Comparison of ENCODE assay signal across 9 cellular contexts in the genomic region with DNA sequence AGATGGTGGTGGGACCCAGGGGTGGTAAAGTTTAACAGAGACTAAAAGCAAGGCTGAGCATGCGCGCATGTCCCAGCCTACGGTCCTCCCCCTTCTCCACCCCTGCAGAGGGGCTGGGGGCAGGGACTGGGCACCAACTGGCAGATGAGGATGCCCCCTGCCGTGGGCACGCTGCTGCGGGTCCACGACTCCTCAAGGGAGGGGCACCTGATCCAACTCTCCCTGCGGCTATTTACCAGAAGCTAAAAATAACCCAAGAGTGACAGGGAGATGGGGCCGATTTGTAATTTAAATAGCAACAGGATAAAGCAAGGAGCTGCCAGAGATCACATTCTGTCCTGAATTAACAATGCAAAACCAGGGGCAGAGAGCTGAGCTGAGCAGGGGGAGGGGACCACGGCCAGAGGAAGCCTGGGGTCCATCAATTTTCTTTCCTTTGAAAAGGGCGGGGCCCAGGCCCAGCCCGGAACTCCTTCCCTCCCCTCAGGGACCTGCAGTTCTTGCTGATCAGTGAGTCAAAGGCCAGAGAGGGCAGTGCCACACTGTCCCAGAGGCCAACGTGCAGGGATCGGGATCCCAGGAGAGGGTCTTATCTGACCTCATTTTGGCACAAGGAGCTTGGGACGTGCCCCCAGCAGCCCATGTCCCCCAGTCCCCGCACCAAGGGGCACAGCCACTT. TPM values are rescaled to one million over a fixed set of nuclear protein-coding genes. Genes with fewer than 3 reads are reported as not detected.
DNase-seq lines count a peak whose midpoint lies in the region; ATAC-seq, FAIRE-seq and TF ChIP-seq lines count a peak whose summit lies in the region.
"Had no signal": no experiment of that assay in that cellular context is flagged by ENCODE, and none has a peak within 500 bp of the region (broad histone marks: within the 10 kb centered on the region; RNA-seq: fewer than 3 reads in every experiment).

No MANE protein-coding gene starts in this region.

- no peak overlapping the region for H3K4me3 Mint-ChIP-seq in naive thymus-derived CD8-positive, alpha-beta T cell

- peak overlapping the region; percentile 32; the same call in 1 of the 2 replicates for H3K9ac ChIP-seq in ES-I3 (ENCODE audit: low read depth, low read length)

- intact Hi-C loops in pancreas (cut with DNase I) = no loop called here

- H3K9me3 ChIP-seq in ES-I3 (ENCODE audit: control insufficient read depth, insufficient read depth, low read length) (no peaks in the 10 kb centered on the region), pancreas (no peaks in the 10 kb centered on the region)
- H3K9me3 ChIP-seq: SJSA1 had no signal

- WGBS in pancreas, 2 donors = 28% methylated on average over 16 of the region's 16 CpGs

- ATAC-seq in pancreas = peak; percentile 42 to 78 (median 52)
- ATAC-seq in naive thymus-derived CD8-positive, alpha-beta T cell = no peak
- ATAC-seq in HG03139 (IDR thresholded peaks at IDR 0.05; ENCODE audit: unreplicated experiment) = no peak
- no peak for ATAC-seq in GM18867 (IDR thresholded peaks at IDR 0.05; ENCODE audit: unreplicated experiment)

- H3K9me3 Mint-ChIP-seq in naive thymus-derived CD8-positive, alpha-beta T cell = no peaks in the 10 kb centered on the region

- peaks cover 67% of the 10 kb centered on the region for H3K4me1 ChIP-seq in ES-I3 (ENCODE audit: insufficient read depth, low read length)
- peaks cover 0 to 7% (median 4%) of the 10 kb centered on the region in 3 donors for H3K4me1 ChIP-seq in pancreas

- no peaks in the 10 kb centered on the region for H3K36me3 ChIP-seq in ES-I3 (ENCODE audit: insufficient read depth, low read length)
- H3K36me3 ChIP-seq in pancreas = no peaks in the 10 kb centered on the region
- H3K36me3 ChIP-seq: SJSA1 had no signal

- peaks cover 0 to 9% (median 0%) of the 10 kb centered on the region in 3 donors for H3K36me3 Mint-ChIP-seq in naive thymus-derived CD8-positive, alpha-beta T cell

- H3K27me3 Mint-ChIP-seq in naive thymus-derived CD8-positive, alpha-beta T cell = no peaks in the 10 kb centered on the region

- DNase-seq in NCI-H748 treated with DMSO at 0.1 percent for 48 hours (lab: John Stamatoyannopoulos, UW) (peak; percentile 70), foreskin melanocyte (peak; percentile 62), pancreas (peak in 1 of 6 donors; percentile 11), SW 1271 (lab: John Stamatoyannopoulos, UW) (no peak)
- no peak for DNase-seq in naive thymus-derived CD8-positive, alpha-beta T cell

- TF ChIP-seq CTCF in pancreas (IDR thresholded peaks at IDR 0.05) = no peak

- H3K4me1 Mint-ChIP-seq in naive thymus-derived CD8-positive, alpha-beta T cell = peaks cover 34 to 87% (median 70%) of the 10 kb centered on the region in 4 donors

- no peak for FAIRE-seq in pancreas (lab: Jason Lieb, UNC)

- POLR2A ChIA-PET in naive thymus-derived CD8-positive, alpha-beta T cell (lab: Charles Lee) = interaction anchor here (0.6 to 1.6 kb wide), 2 partner anchors 10 to 101 kb away, joined by 5 read pairs; no protein-coding TSS in a partner anchor

- no peak overlapping the region for H3K27ac ChIP-seq in pancreas
- H3K27ac ChIP-seq: SJSA1 had no signal

- H3K27ac Mint-ChIP-seq in naive thymus-derived CD8-positive, alpha-beta T cell = peak overlapping the region in 5 of 10 donors; percentile 19 to 76 (median 48)

- peak overlapping the region in 2 of 4 donors; percentile 1 to 15 for H3K4me3 ChIP-seq in pancreas
- H3K4me3 ChIP-seq: SJSA1 had no signal

- H3K27me3 ChIP-seq in pancreas = no peaks in the 10 kb centered on the region

RNA-seq across cellular contexts. Expression of a gene that starts 8.1 kb away (rescaled TPM):
- 10 to 100 TPM; 34.1 to 46.3 (median 35.0) TPM for total RNA-seq in pancreas
- 10 to 100 TPM; 81.1 to 88.8 TPM for polyA plus RNA-seq in pancreas
- total RNA-seq in naive thymus-derived CD8-positive, alpha-beta T cell = 100 to 1,000 TPM; 234 to 243 TPM
- 10 to 100 TPM; 47.1 to 71.0 (median 52.5) TPM for polyA plus RNA-seq in naive thymus-derived CD8-positive, alpha-beta T cell

RNA-seq across cellular contexts. Expression of a gene that starts 42.3 kb away (rescaled TPM):
- total RNA-seq in pancreas = 10 to 100 TPM in 4 of 6 donors, 1 to 10 TPM in 2; 4.3 to 84.4 (median 16.5) TPM
- polyA plus RNA-seq in pancreas = 10 to 100 TPM; 23.6 to 66.5 TPM
- total RNA-seq in naive thymus-derived CD8-positive, alpha-beta T cell = 1 to 10 TPM; 7.2 to 8.0 TPM
- under 1 TPM in 1 of 3 donors, not detected in 2; 0.52 TPM for polyA plus RNA-seq in naive thymus-derived CD8-positive, alpha-beta T cell

RNA-seq across cellular contexts. Expression of a gene that starts 52.4 kb away (rescaled TPM):
- total RNA-seq in pancreas = under 1 TPM; 0.08 to 0.62 (median 0.20) TPM
- under 1 TPM in 1 of 2 donors, not detected in 1; 0.66 TPM for polyA plus RNA-seq in pancreas
- total RNA-seq in naive thymus-derived CD8-positive, alpha-beta T cell = under 1 TPM; 0.25 to 0.73 TPM
- polyA plus RNA-seq in naive thymus-derived CD8-positive, alpha-beta T cell = under 1 TPM in 2 of 3 donors, not detected in 1; 0.16 to 0.18 TPM

Comparison
In these comparisons a context has a peak if more than half of its experiments do, and no peak if none do; other contexts are left out.
1. DNase-seq: peak in NCI-H748 treated with DMSO at 0.1 percent for 48 hours (single experiment) and foreskin melanocyte (single experiment); none in naive thymus-derived CD8-positive, alpha-beta T cell (0 of 10) and SW 1271 (0 of 2).
2. ATAC-seq: peak in pancreas (4 of 4); none in naive thymus-derived CD8-positive, alpha-beta T cell (0 of 2), HG03139 (single experiment) and GM18867 (single experiment).
3. RNA of a gene that starts 8.1 kb away (total RNA-seq): 234 to 243 TPM in naive thymus-derived CD8-positive, alpha-beta T cell; 34.1 to 46.3 TPM in pancreas; every median in the first group is over 4 times any median in the second.